ENCODE assay signal across 23 cellular contexts in the genomic region with DNA sequence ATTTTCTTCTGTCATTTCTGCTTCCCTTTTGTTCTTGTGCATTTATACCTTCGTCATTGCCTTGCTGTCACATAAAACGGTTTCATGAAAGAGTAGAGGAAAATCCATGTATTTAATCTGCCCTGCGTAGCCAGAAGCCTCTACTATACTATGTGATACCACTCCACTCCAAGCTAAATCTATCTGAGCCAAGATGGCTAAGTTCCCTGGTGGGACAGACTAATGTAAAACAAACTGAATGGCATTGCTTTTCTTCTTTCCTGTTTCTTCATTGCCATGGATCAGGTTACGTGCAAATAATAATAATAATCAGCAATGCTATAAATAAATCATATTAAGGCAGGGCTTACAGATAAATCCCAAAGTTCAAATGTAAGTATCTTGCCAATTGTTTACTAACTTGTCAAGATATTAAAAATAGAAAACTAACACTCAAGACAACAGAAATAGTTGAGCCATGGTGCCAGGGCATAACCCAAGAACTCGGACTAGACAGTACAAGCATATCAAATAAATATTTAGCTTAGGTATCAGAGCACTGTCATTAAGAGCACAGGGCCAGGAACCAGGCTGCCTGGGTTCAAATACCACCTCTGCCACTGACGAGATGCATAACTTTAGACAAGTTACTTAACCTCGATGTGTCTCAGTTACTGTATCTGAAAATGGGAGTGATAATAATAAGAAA.
"Had no signal": no experiment of that assay in that cellular context is flagged by ENCODE, and none has a peak within 500 bp of the region (broad histone marks: within the 10 kb centered on the region; RNA-seq: fewer than 3 reads in every experiment).

No MANE protein-coding gene starts in this region.

- H3K27ac ChIP-seq: HL-60, KMS-11, RWPE1, SJSA1, SK-N-MC had no signal

- H3K27me3 ChIP-seq: SJSA1 had no signal

- H3K4me3 ChIP-seq: K562, SJSA1, SK-N-MC had no signal

- H3K9me3 ChIP-seq: SJSA1 had no signal

- H3K36me3 ChIP-seq: SJSA1 had no signal

- H3K4me1 ChIP-seq: SJSA1 had no signal

- ATAC-seq: K562, Panc1, PC-3 had no signal

- DNase-seq: Kasumi-1; NCI-H1092 treated with DMSO at 0.1 percent for 48 hours; NCI-H1436; NCI-H187; NCI-H2029; NCI-H2081 treated with DMSO at 0.1 percent for 48 hours; NCI-H2171; NCI-H226; NCI-H446; NCI-H510A; NCI-H524 treated with DMSO at 0.1 percent for 48 hours; NCI-H69; NCI-H774; NK-92 treated with Interleukin-12 subunit alpha and Interleukin-12 subunit beta, amount 100 ng/mL, for 24 hours; PC-3; SIG-M5 had no signal
